17 cellular contexts compared by ENCODE assay signal in the genomic region with DNA sequence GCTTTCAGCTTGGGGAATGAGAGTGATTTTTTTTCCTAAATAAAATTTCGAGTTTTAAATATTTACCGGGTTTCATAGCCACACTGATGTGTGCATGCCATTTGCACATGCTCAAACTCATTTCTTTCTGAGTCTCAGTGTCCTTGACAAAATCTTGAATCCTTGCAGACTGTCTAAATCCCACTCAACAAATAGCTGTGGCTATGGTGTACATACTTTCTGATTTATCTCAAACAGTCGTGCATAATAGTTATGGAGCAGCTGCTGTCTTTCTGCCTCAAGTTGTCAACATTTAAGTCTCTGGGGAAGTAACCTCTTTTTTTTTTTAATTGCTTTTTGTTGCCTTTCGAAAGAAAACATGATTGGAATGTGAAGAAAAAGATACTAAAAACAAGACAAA. TPM values are rescaled to one million over a fixed set of nuclear protein-coding genes. Genes with fewer than 3 reads are reported as not detected.
DNase-seq lines count a peak whose midpoint lies in the region; ATAC-seq, FAIRE-seq and TF ChIP-seq lines count a peak whose summit lies in the region.
"Had no signal": no experiment of that assay in that cellular context is flagged by ENCODE, and none has a peak within 500 bp of the region (broad histone marks: within the 10 kb centered on the region; RNA-seq: fewer than 3 reads in every experiment).

No MANE protein-coding gene starts in this region.

- H3K4me2 ChIP-seq in OCI-LY3 (ENCODE audit: low read length) = peak overlapping the region; percentile 37
- no peak overlapping the region for H3K4me2 ChIP-seq in osteoblast (ENCODE audit: insufficient read depth, low read length)

- H3K4me3 Mint-ChIP-seq in nephron = no peak overlapping the region
- no peak overlapping the region for H3K4me3 Mint-ChIP-seq in activated CD8-positive, alpha-beta memory T cell treated with anti-CD3 and anti-CD28 coated beads, Interleukin-2, amount 10 ng/mL, durations not matched to agents 7 days and 5 days

- FAIRE-seq in G401.6 (lab: Jason Lieb, UNC) = peak; percentile 15
- FAIRE-seq: K562, TTC549 had no signal

- H3K9ac ChIP-seq in OCI-LY3 (ENCODE audit: low read length) = no peak overlapping the region

- H2AFZ ChIP-seq in OCI-LY3 (ENCODE audit: low read depth, low read length) (no peak overlapping the region), osteoblast (ENCODE audit: low read length) (no peak overlapping the region)

- no peak overlapping the region for H3K4me3 ChIP-seq in OCI-LY3 (ENCODE audit: low read length)
- H3K4me3 ChIP-seq in fibroblast of mammary gland (ENCODE audit: control insufficient read depth, low read depth, low read length) = no peak overlapping the region
- no peak overlapping the region for H3K4me3 ChIP-seq in osteoblast (ENCODE audit: insufficient read depth, low read length)
- H3K4me3 ChIP-seq: dorsolateral prefrontal cortex, esophagus squamous epithelium, K562 had no signal

- DNase-seq in fibroblast of mammary gland (ENCODE audit: low read depth) (peak; percentile 36), NCI-H1105 (lab: John Stamatoyannopoulos, UW) (no peak), head of caudate nucleus (no peak), osteoblast (ENCODE audit: insufficient read length, low spot score, missing footprints) (no peak)
- no peak for DNase-seq in activated CD8-positive, alpha-beta memory T cell treated with anti-CD3 and anti-CD28 coated beads, Interleukin-2, amount 10 ng/mL, durations not matched to agents 7 days and 5 days
- DNase-seq: DMS79 treated with DMSO at 0.1 percent for 48 hours; dorsolateral prefrontal cortex; esophagus squamous epithelium; mammary epithelial cell; NCI-H1417; stimulated activated naive CD4-positive, alpha-beta T cell treated with Interleukin-2 at 50 U/mL for 16 hours had no signal

- ATAC-seq in activated CD8-positive, alpha-beta memory T cell treated with anti-CD3 and anti-CD28 coated beads, Interleukin-2, amount 10 ng/mL, durations not matched to agents 7 days and 5 days = no peak
- ATAC-seq: K562 had no signal

- H3K4me1 Mint-ChIP-seq in nephron = peaks cover 27% of the 10 kb centered on the region
- H3K4me1 Mint-ChIP-seq in activated CD8-positive, alpha-beta memory T cell treated with anti-CD3 and anti-CD28 coated beads, Interleukin-2, amount 10 ng/mL, durations not matched to agents 7 days and 5 days = no peaks in the 10 kb centered on the region

- H3K4me1 ChIP-seq in OCI-LY3 (ENCODE audit: low read length) = peaks cover 30% of the 10 kb centered on the region
- H3K4me1 ChIP-seq in osteoblast (ENCODE audit: insufficient read depth, low read length) = peaks cover 25% of the 10 kb centered on the region

- peak overlapping the region; percentile 59 to 79 (median 65) for H3K27ac Mint-ChIP-seq in nephron
- no peak overlapping the region for H3K27ac Mint-ChIP-seq in activated CD8-positive, alpha-beta memory T cell treated with anti-CD3 and anti-CD28 coated beads, Interleukin-2, amount 10 ng/mL, durations not matched to agents 7 days and 5 days

- TF ChIP-seq CTCF in OCI-LY3 (IDR thresholded peaks at IDR 0.05; ENCODE audit: low read depth, low read length) (no peak), fibroblast of mammary gland (conservative IDR thresholded peaks at IDR 0.05; ENCODE audit: control insufficient read depth, insufficient read depth, low read depth, low read length) (no peak), nephron (IDR thresholded peaks at IDR 0.05; ENCODE audit: unreplicated experiment in 3 of 3) (no peak), osteoblast (IDR thresholded peaks at IDR 0.05; ENCODE audit: extremely low read depth, low read depth, low read length) (no peak)

- intact Hi-C loops in head of caudate nucleus (cut with DNase I) = no loop called here

- H3K79me2 ChIP-seq in OCI-LY3 (ENCODE audit: low read length) = no peaks in the 10 kb centered on the region
- peaks cover 13% of the 10 kb centered on the region for H3K79me2 ChIP-seq in osteoblast (ENCODE audit: insufficient read depth, low read length)

- H3K27ac ChIP-seq in OCI-LY3 (ENCODE audit: low read length) (no peak overlapping the region), osteoblast (ENCODE audit: low read depth, low read length) (no peak overlapping the region)
- H3K27ac ChIP-seq: dorsolateral prefrontal cortex had no signal

- no peaks in the 10 kb centered on the region for H3K27me3 ChIP-seq in OCI-LY3 (ENCODE audit: low read depth, low read length)
- no peaks in the 10 kb centered on the region for H3K27me3 ChIP-seq in osteoblast (ENCODE audit: insufficient read depth, low read length)
- H3K27me3 ChIP-seq: dorsolateral prefrontal cortex, esophagus squamous epithelium had no signal

- H3K36me3 ChIP-seq in OCI-LY3 (replicated peaks; ENCODE audit: low read depth, low read length) = peaks cover 38% of the 10 kb centered on the region
- peaks cover 34% of the 10 kb centered on the region for H3K36me3 ChIP-seq in osteoblast (ENCODE audit: insufficient read depth, low read length)

- H4K20me1 ChIP-seq in OCI-LY3 (ENCODE audit: insufficient read depth, low read length) (no peaks in the 10 kb centered on the region), osteoblast (ENCODE audit: insufficient read depth, low read length) (no peaks in the 10 kb centered on the region)

- CTCF ChIA-PET in activated CD8-positive, alpha-beta memory T cell treated with anti-CD3 and anti-CD28 coated beads, Interleukin-2, amount 10 ng/mL, durations not matched to agents 7 days and 5 days (lab: Charles Lee) = no interaction called here

- H3K9me3 ChIP-seq in OCI-LY3 (ENCODE audit: insufficient read depth, low read length) = no peaks in the 10 kb centered on the region
- no peaks in the 10 kb centered on the region for H3K9me3 ChIP-seq in osteoblast (ENCODE audit: low read depth, low read length)
- H3K9me3 ChIP-seq: esophagus squamous epithelium had no signal

- peaks cover 53% of the 10 kb centered on the region for H3K36me3 Mint-ChIP-seq in nephron (ENCODE audit: low read depth)
- H3K36me3 Mint-ChIP-seq in activated CD8-positive, alpha-beta memory T cell treated with anti-CD3 and anti-CD28 coated beads, Interleukin-2, amount 10 ng/mL, durations not matched to agents 7 days and 5 days = peaks cover 2% of the 10 kb centered on the region

- H3K27me3 Mint-ChIP-seq in nephron (ENCODE audit: low read depth) = no peaks in the 10 kb centered on the region
- no peaks in the 10 kb centered on the region for H3K27me3 Mint-ChIP-seq in activated CD8-positive, alpha-beta memory T cell treated with anti-CD3 and anti-CD28 coated beads, Interleukin-2, amount 10 ng/mL, durations not matched to agents 7 days and 5 days

- H3K9me3 Mint-ChIP-seq in nephron = no peaks in the 10 kb centered on the region
- H3K9me3 Mint-ChIP-seq in activated CD8-positive, alpha-beta memory T cell treated with anti-CD3 and anti-CD28 coated beads, Interleukin-2, amount 10 ng/mL, durations not matched to agents 7 days and 5 days (ENCODE audit: low read depth) = no peaks in the 10 kb centered on the region

RNA-seq across cellular contexts. Expression of gene UTS2B, which starts 52.8 kb away (rescaled TPM):
- 0.59 and 1.1 TPM in 2 replicates for total RNA-seq in osteoblast
- total RNA-seq in activated CD8-positive, alpha-beta memory T cell treated with anti-CD3 and anti-CD28 coated beads, Interleukin-2, amount 10 ng/mL, durations not matched to agents 7 days and 5 days = not detected
- total RNA-seq: K562, skeletal muscle tissue had no signal

RNA-seq across cellular contexts. Expression of gene CCDC50, which starts 53.9 kb away (rescaled TPM):
- total RNA-seq in osteoblast = 74.8 and 78.2 TPM in 2 replicates
- total RNA-seq in activated CD8-positive, alpha-beta memory T cell treated with anti-CD3 and anti-CD28 coated beads, Interleukin-2, amount 10 ng/mL, durations not matched to agents 7 days and 5 days = 10 to 100 TPM; 11.8 to 21.3 TPM
